In the genomic region with DNA sequence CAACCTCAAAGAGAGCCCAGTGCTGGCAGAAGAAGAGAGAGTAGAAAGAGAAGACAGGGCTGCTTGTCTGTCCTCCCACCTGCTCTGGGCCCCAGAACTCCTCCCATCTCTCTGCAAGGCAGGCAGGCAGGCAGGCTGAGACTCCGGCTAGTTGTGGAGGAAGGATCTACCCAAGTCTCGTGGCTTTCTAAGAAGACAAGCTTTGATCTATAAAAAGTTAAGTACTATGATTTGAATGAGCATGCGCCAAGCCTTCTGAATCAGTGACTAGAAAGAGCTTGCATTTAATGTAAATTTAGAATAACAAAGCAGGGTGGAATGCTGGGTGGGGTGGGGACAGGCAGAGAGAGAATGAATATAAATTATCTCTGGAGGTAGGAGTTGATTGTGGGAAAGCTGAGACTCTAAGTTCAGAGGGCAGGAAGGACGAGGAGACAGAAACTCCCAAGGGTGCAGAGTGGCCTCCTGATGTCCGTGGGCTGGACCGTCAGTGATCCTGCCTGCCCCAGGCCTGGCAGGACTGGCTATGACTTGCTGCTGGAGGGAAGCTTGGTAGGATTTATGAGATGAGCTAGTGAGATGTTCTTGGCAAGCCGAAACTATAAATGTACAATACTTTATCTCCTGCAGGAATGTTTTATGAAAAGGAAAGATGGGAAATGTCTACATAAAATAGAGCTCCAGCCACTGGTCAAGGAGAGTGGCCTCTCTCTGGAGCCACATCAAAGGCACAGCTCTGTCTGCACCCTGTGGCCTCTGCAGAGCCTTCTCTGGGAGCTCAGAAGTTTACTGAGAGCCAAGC, we compare ENCODE assay signal across 13 cellular contexts.
A peak's percentile ranks its signal among the peaks of the same experiment; 100 is the strongest.
DNase-seq lines count a peak whose midpoint lies in the region; ATAC-seq and TF ChIP-seq lines count a peak whose summit lies in the region.
"Had no signal": no experiment of that assay in that cellular context is flagged by ENCODE, and none has a peak within 500 bp of the region (broad histone marks: within the 10 kb centered on the region; RNA-seq: fewer than 3 reads in every experiment).

No MANE protein-coding gene starts in this region.

- peak; percentile 16 for DNase-seq in H7
- peak; percentile 59 to 85 (median 75) for DNase-seq in adrenal gland
- no peak for DNase-seq in lower lobe of right lung
- DNase-seq in testis = peak; percentile 46
- DNase-seq in H4 (ENCODE audit: low spot score) = no peak
- no peak for DNase-seq in NCI-H1417 treated with DMSO at 0.1 percent for 48 hours (lab: John Stamatoyannopoulos, UW)
- DNase-seq: activated CD4-positive, alpha-beta T cell treated with anti-CD3 and anti-CD28 coated beads, Interleukin-2, amount 50 U/mL, for 1 hour; activated gamma-delta T cell treated with Interleukin-2 at 50 U/mL for 16 hours; central memory CD4-positive, alpha-beta T cell; COR-L47; T-helper 1 cell had no signal

- H3K4me3 ChIP-seq in H7 (ENCODE audit: insufficient read depth, low read depth, low read length) (no peak overlapping the region), adrenal gland (no peak overlapping the region), lower lobe of right lung (no peak overlapping the region), testis (no peak overlapping the region)

- no peaks in the 10 kb centered on the region for H3K9me3 ChIP-seq in adrenal gland (replicated peaks in 1 of 3)
- no peaks in the 10 kb centered on the region for H3K9me3 ChIP-seq in lower lobe of right lung
- H3K9me3 ChIP-seq in testis = no peaks in the 10 kb centered on the region

- H3K27ac ChIP-seq in adrenal gland (peak overlapping the region in 4 of 5 donors; percentile 4 to 78 (median 40)), lower lobe of right lung (peak overlapping the region; percentile 31), testis (no peak overlapping the region)
- H3K27ac ChIP-seq: epithelial cell of prostate had no signal

- TF ChIP-seq CTCF in adrenal gland (IDR thresholded peaks at IDR 0.05) (no peak), lower lobe of right lung (IDR thresholded peaks at IDR 0.05) (no peak), testis (IDR thresholded peaks at IDR 0.05) (no peak)

- ATAC-seq in lower lobe of right lung (peak in 1 of 2 donors; percentile 20), HG02884 (IDR thresholded peaks at IDR 0.05; ENCODE audit: unreplicated experiment) (no peak)

- H3K27me3 ChIP-seq in H7 (ENCODE audit: control insufficient read depth, insufficient read depth, low read length) (peaks cover 2% of the 10 kb centered on the region; the same call in 1 of the 2 replicates), adrenal gland (no peaks in the 10 kb centered on the region), lower lobe of right lung (ENCODE audit: low read depth) (no peaks in the 10 kb centered on the region), testis (no peaks in the 10 kb centered on the region)

- TF ChIP-seq POLR2A in adrenal gland (IDR thresholded peaks at IDR 0.05) (no peak), testis (IDR thresholded peaks at IDR 0.05) (no peak)

- no peaks in the 10 kb centered on the region for H3K36me3 ChIP-seq in H7 (replicated peaks; ENCODE audit: control insufficient read depth, insufficient read depth, low read length)
- H3K36me3 ChIP-seq in adrenal gland (replicated peaks in 1 of 2) = no peaks in the 10 kb centered on the region
- H3K36me3 ChIP-seq in lower lobe of right lung = no peaks in the 10 kb centered on the region
- H3K36me3 ChIP-seq in testis (ENCODE audit: low read depth, missing control alignments) = no peaks in the 10 kb centered on the region

- H3K4me1 ChIP-seq in adrenal gland (replicated peaks in 1 of 2) = peaks cover 15 to 38% of the 10 kb centered on the region in 2 donors
- peaks cover 10% of the 10 kb centered on the region for H3K4me1 ChIP-seq in lower lobe of right lung
- peaks cover 11% of the 10 kb centered on the region for H3K4me1 ChIP-seq in testis

- intact Hi-C loops in adrenal gland (cut with DNase I) (no loop called here), lower lobe of right lung (cut with DNase I) (no loop called here), testis (cut with DNase I; ENCODE audit: low total_unique reads) (no loop called here)

- WGBS in adrenal gland, 4 donors = 31 to 44% (median 37%) methylated on average over 7 of the region's 7 CpGs
- 36 to 54% methylated on average over 7 of the region's 7 CpGs for WGBS in testis, 2 donors

Comparison
In these comparisons a context has a peak if more than half of its experiments do, and no peak if none do; other contexts are left out.
1. DNase-seq: peak in H7 (single experiment), adrenal gland (7 of 7) and testis (single experiment); none in lower lobe of right lung (single experiment), H4 (single experiment) and NCI-H1417 treated with DMSO at 0.1 percent for 48 hours (single experiment).
2. H3K27ac ChIP-seq: peak in adrenal gland (4 of 5) and lower lobe of right lung (single experiment); none in testis (0 of 2).